ENCODE assay signal across 8 cellular contexts in the genomic region with DNA sequence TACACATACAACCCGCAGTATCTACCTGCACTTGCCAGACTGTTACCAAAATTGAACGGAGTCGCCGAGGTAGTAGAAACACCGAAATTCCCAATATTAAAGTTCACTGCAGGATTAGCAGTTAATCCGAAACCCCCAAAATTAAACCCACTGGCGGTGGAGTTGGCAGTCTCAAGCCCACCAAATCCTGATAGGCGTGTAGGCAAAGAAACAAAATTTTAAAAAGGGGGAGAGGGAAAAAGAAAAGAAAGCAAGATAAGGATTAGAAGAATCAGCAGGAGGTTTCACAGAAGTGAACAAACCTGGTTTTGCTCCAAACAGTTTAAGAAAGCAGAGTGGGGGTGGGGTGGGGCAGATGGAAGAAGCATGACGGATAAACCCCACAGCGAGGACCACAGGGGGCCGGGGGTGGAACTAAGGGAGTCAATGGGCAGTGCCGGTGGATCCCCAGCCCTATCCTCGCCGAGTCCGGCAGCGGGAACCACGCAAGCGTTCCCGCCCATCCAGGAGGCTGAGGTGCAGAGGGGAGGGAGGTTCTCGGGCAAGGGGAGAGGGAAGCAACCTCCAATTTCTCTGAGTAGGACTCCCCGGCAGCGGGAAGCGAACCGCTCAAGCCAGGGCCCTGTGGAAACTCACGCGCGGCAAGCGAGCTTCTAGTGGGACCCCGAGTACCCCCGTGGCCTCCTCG. TPM values are rescaled to one million over a fixed set of nuclear protein-coding genes. Genes with fewer than 3 reads are reported as not detected.
DNase-seq lines count a peak whose midpoint lies in the region; ATAC-seq, FAIRE-seq and TF ChIP-seq lines count a peak whose summit lies in the region.

No MANE protein-coding gene starts in this region.

- peak overlapping the region; percentile 95 to 99 for H3K27ac Mint-ChIP-seq in activated naive CD4-positive, alpha-beta T cell treated with anti-CD3 and anti-CD28 coated beads, Interleukin-2, amount 50 U/mL, for 72 hours

- H3K27me3 ChIP-seq in DOHH2 (ENCODE audit: control insufficient read depth, low read length) (no peaks in the 10 kb centered on the region), RWPE2 (ENCODE audit: insufficient read depth, poor library complexity, severe bottlenecking) (no peaks in the 10 kb centered on the region), pancreas (no peaks in the 10 kb centered on the region)

- TF ChIP-seq CTCF in DOHH2 (IDR thresholded peaks at IDR 0.05; ENCODE audit: low read depth, low read length, poor library complexity, severe bottlenecking) (no peak), RWPE2 (IDR thresholded peaks at IDR 0.05; ENCODE audit: poor library complexity, severe bottlenecking) (no peak), pancreas (IDR thresholded peaks at IDR 0.05) (no peak)

- peaks cover 18 to 21% of the 10 kb centered on the region in 2 donors for H3K36me3 Mint-ChIP-seq in activated naive CD4-positive, alpha-beta T cell treated with anti-CD3 and anti-CD28 coated beads, Interleukin-2, amount 50 U/mL, for 72 hours

- intact Hi-C loops in Right ventricle myocardium inferior (cut with DNase I) (loop anchor here (1.0 kb wide), 1 partner anchor 66 kb away; a partner anchor contains a TSS), pancreas (cut with DNase I) (no loop called here)

- H4K20me1 ChIP-seq in DOHH2 (ENCODE audit: control insufficient read depth, insufficient read depth, low read depth, low read length): peaks cover 13% of the 10 kb centered on the region; the same call in 1 of the 2 replicates

- peaks cover 21% of the 10 kb centered on the region for H3K4me1 ChIP-seq in DOHH2 (ENCODE audit: control insufficient read depth, low read length)
- peaks cover 13% of the 10 kb centered on the region for H3K4me1 ChIP-seq in RWPE2 (ENCODE audit: insufficient read depth, poor library complexity, severe bottlenecking)
- peaks cover 9 to 22% (median 20%) of the 10 kb centered on the region in 3 donors for H3K4me1 ChIP-seq in pancreas

- H3K27ac ChIP-seq in DOHH2 (ENCODE audit: low read depth, low read length) (peak overlapping the region; percentile 33), RWPE2 (ENCODE audit: poor library complexity, severe bottlenecking) (peak overlapping the region; percentile 57), pancreas (peak overlapping the region; percentile 80 to 95 (median 90))

- DNase-seq in KG1 (lab: John Stamatoyannopoulos, UW): peak; percentile 21
- DNase-seq in RWPE2 (ENCODE audit: low spot score): peak; percentile 86
- peak; percentile 41 to 74 for DNase-seq in activated naive CD4-positive, alpha-beta T cell treated with anti-CD3 and anti-CD28 coated beads, Interleukin-2, amount 50 U/mL, for 72 hours (ENCODE audit: low spot score in 2 of 2)
- peak; percentile 74 for DNase-seq in Right ventricle myocardium inferior (ENCODE audit: missing footprints)
- DNase-seq in pancreas: peak in 3 of 6 donors; percentile 31 to 56 (median 45)
- no peak for DNase-seq in middle frontal gyrus (ENCODE audit: extremely low spot score, low spot score)

- H3K79me2 ChIP-seq in DOHH2 (ENCODE audit: control insufficient read depth, low read length): peaks cover 65% of the 10 kb centered on the region

- H3F3A ChIP-seq in DOHH2 (ENCODE audit: control insufficient read depth, insufficient read depth): no peaks in the 10 kb centered on the region; the same call in 1 of the 2 replicates

- ATAC-seq in GM21786 (IDR thresholded peaks at IDR 0.05; ENCODE audit: unreplicated experiment): peak; percentile 34
- peak; percentile 92 for ATAC-seq in RWPE2 (ENCODE audit: low read depth)
- ATAC-seq in activated naive CD4-positive, alpha-beta T cell treated with anti-CD3 and anti-CD28 coated beads, Interleukin-2, amount 50 U/mL, for 72 hours: peak; percentile 66 to 86
- ATAC-seq in Right ventricle myocardium inferior: peak; percentile 59
- ATAC-seq in pancreas: peak; percentile 55 to 81 (median 70)

- peaks cover 28% of the 10 kb centered on the region for H3K36me3 ChIP-seq in DOHH2 (ENCODE audit: control insufficient read depth, low read length)
- H3K36me3 ChIP-seq in RWPE2 (ENCODE audit: low read depth): peaks cover 22% of the 10 kb centered on the region
- H3K36me3 ChIP-seq in pancreas: peaks cover 0 to 5% (median 0%) of the 10 kb centered on the region in 3 donors

- H3K9me2 ChIP-seq in DOHH2 (replicated peaks; ENCODE audit: control insufficient read depth, low read length): no peaks in the 10 kb centered on the region

- H3K4me2 ChIP-seq in DOHH2 (ENCODE audit: low read length): peak overlapping the region; percentile 75

- WGBS in pancreas, 2 donors: 1% methylated on average over 31 of the region's 31 CpGs

- peak overlapping the region; percentile 90 for H3K4me3 ChIP-seq in DOHH2 (ENCODE audit: low read length)
- peak overlapping the region; percentile 93 for H3K4me3 ChIP-seq in RWPE2 (ENCODE audit: severe bottlenecking)
- peak overlapping the region; percentile 74 to 98 (median 82) for H3K4me3 ChIP-seq in pancreas

- no peaks in the 10 kb centered on the region for H3K9me3 ChIP-seq in DOHH2 (ENCODE audit: control insufficient read depth, insufficient read depth, low read length)
- H3K9me3 ChIP-seq in RWPE2 (ENCODE audit: severe bottlenecking): no peaks in the 10 kb centered on the region
- H3K9me3 ChIP-seq in pancreas: no peaks in the 10 kb centered on the region

- FAIRE-seq in pancreas (lab: Jason Lieb, UNC): no peak

- no peaks in the 10 kb centered on the region for H3K9me3 Mint-ChIP-seq in activated naive CD4-positive, alpha-beta T cell treated with anti-CD3 and anti-CD28 coated beads, Interleukin-2, amount 50 U/mL, for 72 hours

RNA-seq across cellular contexts. Expression of a gene that starts 0.6 kb away (rescaled TPM):
- 10 to 100 TPM; 63.6 to 72.8 TPM for total RNA-seq in activated naive CD4-positive, alpha-beta T cell treated with anti-CD3 and anti-CD28 coated beads, Interleukin-2, amount 50 U/mL, for 72 hours
- total RNA-seq in Right ventricle myocardium inferior (21.6 TPM), pancreas (10 to 100 TPM; 17.5 to 20.8 (median 19.2) TPM)
- 10 to 100 TPM; 15.6 to 21.7 TPM for polyA plus RNA-seq in pancreas

Comparison
In these comparisons a context has a peak if more than half of its experiments do, and no peak if none do; other contexts are left out.
1. H3K27ac ChIP-seq: peak in every context shown above with its lines; median percentile 90 in pancreas; 57 in RWPE2; 33 in DOHH2.
2. ATAC-seq: peak in every context shown above with its lines; median percentile 92 in RWPE2; 76 in activated naive CD4-positive, alpha-beta T cell treated with anti-CD3 and anti-CD28 coated beads, Interleukin-2, amount 50 U/mL, for 72 hours; 70 in pancreas; 59 in Right ventricle myocardium inferior; 34 in GM21786.